ENCODE assay signal across 15 cellular contexts in genomic region chr1:64920936-64921589, GRCh38. TPM values are rescaled to one million over a fixed set of nuclear protein-coding genes. Genes with fewer than 3 reads are reported as not detected.
DNase-seq lines count a peak whose midpoint lies in the region; ATAC-seq and TF ChIP-seq lines count a peak whose summit lies in the region.
"Had no signal": no experiment of that assay in that cellular context is flagged by ENCODE, and none has a peak within 500 bp of the region (broad histone marks: within the 10 kb centered on the region; RNA-seq: fewer than 3 reads in every experiment).

No MANE protein-coding gene starts in this region.

- no peaks in the 10 kb centered on the region for H3K27me3 Mint-ChIP-seq in CD8-positive, alpha-beta T cell (ENCODE audit: low read depth)
- no peaks in the 10 kb centered on the region for H3K27me3 Mint-ChIP-seq in naive thymus-derived CD4-positive, alpha-beta T cell

- no peaks in the 10 kb centered on the region for H3K79me2 ChIP-seq in Karpas-422 (ENCODE audit: low read length)

- no peak overlapping the region for H3K9ac ChIP-seq in Karpas-422 (ENCODE audit: low read length)

- POLR2A ChIA-PET in CD8-positive, alpha-beta T cell (lab: Charles Lee) = interaction anchor here (1.3 kb wide), 1 partner anchor 56 kb away, joined by 4 read pairs; no protein-coding TSS in a partner anchor
- POLR2A ChIA-PET in naive thymus-derived CD4-positive, alpha-beta T cell (lab: Charles Lee) = interaction anchor here (0.7 kb wide), 1 partner anchor 44 kb away, joined by 3 read pairs; no protein-coding TSS in a partner anchor

- TF ChIP-seq CTCF in CD8-positive, alpha-beta T cell (IDR thresholded peaks at IDR 0.05) = no peak
- TF ChIP-seq CTCF in choroid plexus epithelial cell (conservative IDR thresholded peaks at IDR 0.05; ENCODE audit: low read depth, low read length) = no peak

- H3K27ac Mint-ChIP-seq in CD8-positive, alpha-beta T cell = peak overlapping the region; percentile 12
- H3K27ac Mint-ChIP-seq in naive thymus-derived CD4-positive, alpha-beta T cell = peak overlapping the region in 7 of 9 donors; percentile 13 to 78 (median 65)

- no peak overlapping the region for H3K4me3 ChIP-seq in CD8-positive, alpha-beta T cell (ENCODE audit: low read depth, low read length)
- no peak overlapping the region for H3K4me3 ChIP-seq in choroid plexus epithelial cell (ENCODE audit: low read depth, low read length)
- no peak overlapping the region for H3K4me3 ChIP-seq in naive thymus-derived CD4-positive, alpha-beta T cell (ENCODE audit: low read length)
- no peak overlapping the region for H3K4me3 ChIP-seq in Karpas-422 (ENCODE audit: low read length)
- H3K4me3 ChIP-seq: gastroesophageal sphincter, lung, right lobe of liver had no signal

- peaks cover 96% of the 10 kb centered on the region for H3K4me1 Mint-ChIP-seq in CD8-positive, alpha-beta T cell (ENCODE audit: low read depth)
- H3K4me1 Mint-ChIP-seq in naive thymus-derived CD4-positive, alpha-beta T cell = peaks cover 76 to 100% (median 96%) of the 10 kb centered on the region in 7 donors

- no peaks in the 10 kb centered on the region for H3K9me3 ChIP-seq in CD8-positive, alpha-beta T cell (ENCODE audit: low read length)
- no peaks in the 10 kb centered on the region for H3K9me3 ChIP-seq in naive thymus-derived CD4-positive, alpha-beta T cell (ENCODE audit: control insufficient read depth in 2 of 3, low read length in 3 of 3)
- H3K9me3 ChIP-seq in Karpas-422 (ENCODE audit: low read length) = no peaks in the 10 kb centered on the region
- H3K9me3 ChIP-seq: Caco-2, gastroesophageal sphincter, right lobe of liver had no signal

- no peak overlapping the region for H3K27ac ChIP-seq in CD8-positive, alpha-beta T cell (ENCODE audit: low read depth, low read length)
- no peak overlapping the region for H3K27ac ChIP-seq in naive thymus-derived CD4-positive, alpha-beta T cell (ENCODE audit: low read depth, low read length)
- no peak overlapping the region for H3K27ac ChIP-seq in Karpas-422 (ENCODE audit: low read length)
- H3K27ac ChIP-seq: right lobe of liver had no signal

- peaks cover 9% of the 10 kb centered on the region for H3K36me3 Mint-ChIP-seq in CD8-positive, alpha-beta T cell
- H3K36me3 Mint-ChIP-seq in naive thymus-derived CD4-positive, alpha-beta T cell = peaks cover 0 to 11% (median 0%) of the 10 kb centered on the region in 5 donors

- H3K4me1 ChIP-seq in CD8-positive, alpha-beta T cell (ENCODE audit: insufficient read depth, low read length) = peaks cover 87% of the 10 kb centered on the region
- H3K4me1 ChIP-seq in naive thymus-derived CD4-positive, alpha-beta T cell (ENCODE audit: control insufficient read depth in 2 of 2, insufficient read depth in 2 of 2, low read length in 2 of 2) = peaks cover 69 to 75% of the 10 kb centered on the region in 2 donors
- peaks cover 11% of the 10 kb centered on the region for H3K4me1 ChIP-seq in Karpas-422 (ENCODE audit: low read length)

- CTCF ChIA-PET in CD8-positive, alpha-beta T cell (lab: Charles Lee) = interaction anchor here (0.8 kb wide), 1 partner anchor 21 kb away, joined by 3 read pairs; no protein-coding TSS in a partner anchor
- CTCF ChIA-PET in naive thymus-derived CD4-positive, alpha-beta T cell (lab: Charles Lee) = no interaction called here

- no peaks in the 10 kb centered on the region for H3K9me2 ChIP-seq in Karpas-422 (replicated peaks; ENCODE audit: insufficient read depth, low read length)

- no peaks in the 10 kb centered on the region for H3K9me3 Mint-ChIP-seq in CD8-positive, alpha-beta T cell
- no peaks in the 10 kb centered on the region for H3K9me3 Mint-ChIP-seq in naive thymus-derived CD4-positive, alpha-beta T cell

- H2AFZ ChIP-seq in Karpas-422 (ENCODE audit: low read length) = no peak overlapping the region

- no peak overlapping the region for H3K4me2 ChIP-seq in Karpas-422 (ENCODE audit: low read depth, low read length, poor library complexity, severe bottlenecking)

- intact Hi-C loops in CD8-positive, alpha-beta T cell (cut with DNase I, micrococcal nuclease) = loop anchor here (5.0 kb wide), 3 partner anchors 41 to 81 kb away; no protein-coding TSS in a partner anchor
- intact Hi-C loops in naive thymus-derived CD4-positive, alpha-beta T cell (cut with micrococcal nuclease) = loop anchor here (2.0 to 5.0 kb wide), 2 partner anchors 44 to 59 kb away; no protein-coding TSS in a partner anchor

- ATAC-seq in CD8-positive, alpha-beta T cell = no peak
- no peak for ATAC-seq in naive thymus-derived CD4-positive, alpha-beta T cell
- ATAC-seq: gastroesophageal sphincter had no signal

- no peaks in the 10 kb centered on the region for H3K36me3 ChIP-seq in CD8-positive, alpha-beta T cell (ENCODE audit: insufficient read depth, low read length)
- no peaks in the 10 kb centered on the region for H3K36me3 ChIP-seq in naive thymus-derived CD4-positive, alpha-beta T cell (ENCODE audit: control insufficient read depth in 2 of 3, insufficient read depth in 3 of 3, low read length in 3 of 3)
- H3K36me3 ChIP-seq in Karpas-422 (ENCODE audit: insufficient read depth, low read length) = no peaks in the 10 kb centered on the region
- H3K36me3 ChIP-seq: gastroesophageal sphincter, right lobe of liver had no signal

- H3K27me3 ChIP-seq in CD8-positive, alpha-beta T cell (ENCODE audit: insufficient read depth, low read length) = no peaks in the 10 kb centered on the region
- no peaks in the 10 kb centered on the region for H3K27me3 ChIP-seq in naive thymus-derived CD4-positive, alpha-beta T cell (ENCODE audit: control insufficient read depth in 2 of 2, insufficient read depth in 2 of 2, low read length in 2 of 2)
- no peaks in the 10 kb centered on the region for H3K27me3 ChIP-seq in Karpas-422 (ENCODE audit: low read length)
- H3K27me3 ChIP-seq: gastroesophageal sphincter, right lobe of liver had no signal

- no peak for DNase-seq in CD8-positive, alpha-beta T cell
- DNase-seq in OCI-M1 (lab: John Stamatoyannopoulos, UW) (peak; percentile 20), choroid plexus epithelial cell (ENCODE audit: low read depth) (peak; percentile 79), Karpas-422 (no peak), hepatic stellate cell (ENCODE audit: low spot score) (no peak), NCI-H2227 (lab: John Stamatoyannopoulos, UW; ENCODE audit: unreplicated experiment) (no peak), cortex of kidney (lab: John Stamatoyannopoulos, UW) (no peak)
- no peak for DNase-seq in naive thymus-derived CD4-positive, alpha-beta T cell
- DNase-seq: activated CD4-positive, alpha-beta T cell treated with anti-CD3 and anti-CD28 coated beads for 4 hours; NCI-H187; right lobe of liver; RPMI8226 had no signal

- H3K4me3 Mint-ChIP-seq in CD8-positive, alpha-beta T cell = no peak overlapping the region
- peak overlapping the region in 8 of 10 donors; percentile 2 to 70 (median 46) for H3K4me3 Mint-ChIP-seq in naive thymus-derived CD4-positive, alpha-beta T cell

- peaks cover 75% of the 10 kb centered on the region for H4K20me1 ChIP-seq in Karpas-422 (ENCODE audit: insufficient read depth, low read depth, low read length)

RNA-seq across cellular contexts. Expression of gene JAK1, which starts 45.3 kb away (rescaled TPM):
- total RNA-seq in CD8-positive, alpha-beta T cell = 100 to 1,000 TPM; 280 to 298 TPM
- total RNA-seq in naive thymus-derived CD4-positive, alpha-beta T cell = 100 to 1,000 TPM; 210 to 365 (median 265) TPM
- 100 to 1,000 TPM; 197 to 288 TPM for polyA plus RNA-seq in naive thymus-derived CD4-positive, alpha-beta T cell
- 19.6 and 33.7 TPM in 2 replicates for total RNA-seq in Karpas-422 (2014; rRNA removed; shearing (Covaris generic); ENCODE audit: low replicate concordance)

Comparison
In these comparisons a context has a peak if more than half of its experiments do, and no peak if none do; other contexts are left out.
1. DNase-seq: peak in OCI-M1 (single experiment) and choroid plexus epithelial cell (single experiment); none in CD8-positive, alpha-beta T cell (0 of 7), naive thymus-derived CD4-positive, alpha-beta T cell (0 of 9), Karpas-422 (single experiment), hepatic stellate cell (single experiment), NCI-H2227 (single experiment) and cortex of kidney (single experiment).